ENCODE assay signal across 8 cellular contexts in genomic region chr5:74316064-74316586, GRCh38.
DNase-seq lines count a peak whose midpoint lies in the region; ATAC-seq and TF ChIP-seq lines count a peak whose summit lies in the region.

No MANE protein-coding gene starts in this region.

- peak overlapping the region; percentile 74 for H3K27ac ChIP-seq in KMS-11

- CTCF ChIA-PET in activated CD8-positive, alpha-beta memory T cell treated with anti-CD3 and anti-CD28 coated beads, Interleukin-2, amount 10 ng/mL, durations not matched to agents 7 days and 5 days (lab: Charles Lee) = no interaction called here
- CTCF ChIA-PET in WTC11 (lab: Charles Lee) = no interaction called here

- peak; percentile 57 for DNase-seq in activated CD8-positive, alpha-beta memory T cell treated with anti-CD3 and anti-CD28 coated beads, Interleukin-2, amount 50 U/mL, for 48 hours
- no peak for DNase-seq in activated CD8-positive, alpha-beta memory T cell treated with anti-CD3 and anti-CD28 coated beads, Interleukin-2, amount 10 ng/mL, durations not matched to agents 7 days and 5 days
- DNase-seq in brain pericyte (ENCODE audit: low read depth, low spot score) (peak; percentile 10), WTC11 (ENCODE audit: low spot score) (no peak), DMS153 treated with DMSO at 0.1 percent for 48 hours (lab: John Stamatoyannopoulos, UW; ENCODE audit: unreplicated experiment) (no peak), cerebellar nuclear complex (lab: John Stamatoyannopoulos, UW) (no peak)

- H3K36me3 Mint-ChIP-seq in activated CD8-positive, alpha-beta memory T cell treated with anti-CD3 and anti-CD28 coated beads, Interleukin-2, amount 10 ng/mL, durations not matched to agents 7 days and 5 days = no peaks in the 10 kb centered on the region
- H3K36me3 Mint-ChIP-seq in nephron (ENCODE audit: low read depth) (no peaks in the 10 kb centered on the region), WTC11 (no peaks in the 10 kb centered on the region)

- peak overlapping the region; percentile 72 for H2AFZ ChIP-seq in KMS-11 (ENCODE audit: low read depth)

- no peaks in the 10 kb centered on the region for H4K20me1 ChIP-seq in KMS-11 (ENCODE audit: insufficient read depth)

- TF ChIP-seq CTCF in KMS-11 (conservative IDR thresholded peaks at IDR 0.05; ENCODE audit: low read depth, low read length) (no peak), nephron (IDR thresholded peaks at IDR 0.05; ENCODE audit: unreplicated experiment in 3 of 3) (no peak), WTC11 (IDR thresholded peaks at IDR 0.05) (no peak)

- H3K27me3 Mint-ChIP-seq in activated CD8-positive, alpha-beta memory T cell treated with anti-CD3 and anti-CD28 coated beads, Interleukin-2, amount 10 ng/mL, durations not matched to agents 7 days and 5 days = peaks cover 8% of the 10 kb centered on the region
- H3K27me3 Mint-ChIP-seq in nephron (ENCODE audit: low read depth) (no peaks in the 10 kb centered on the region), WTC11 (ENCODE audit: low read depth) (no peaks in the 10 kb centered on the region)

- no peak overlapping the region for H3K27ac Mint-ChIP-seq in activated CD8-positive, alpha-beta memory T cell treated with anti-CD3 and anti-CD28 coated beads, Interleukin-2, amount 10 ng/mL, durations not matched to agents 7 days and 5 days
- H3K27ac Mint-ChIP-seq in nephron (peak overlapping the region; percentile 8 to 30 (median 11)), WTC11 (no peak overlapping the region)

- peaks cover 33% of the 10 kb centered on the region for H3K4me1 ChIP-seq in KMS-11 (ENCODE audit: low read depth, poor library complexity, severe bottlenecking)

- H3K4me3 Mint-ChIP-seq in activated CD8-positive, alpha-beta memory T cell treated with anti-CD3 and anti-CD28 coated beads, Interleukin-2, amount 10 ng/mL, durations not matched to agents 7 days and 5 days = no peak overlapping the region
- H3K4me3 Mint-ChIP-seq in nephron (no peak overlapping the region), WTC11 (no peak overlapping the region)

- no peaks in the 10 kb centered on the region for H3K9me3 Mint-ChIP-seq in activated CD8-positive, alpha-beta memory T cell treated with anti-CD3 and anti-CD28 coated beads, Interleukin-2, amount 10 ng/mL, durations not matched to agents 7 days and 5 days (ENCODE audit: low read depth)
- no peaks in the 10 kb centered on the region for H3K9me3 Mint-ChIP-seq in nephron
- no peaks in the 10 kb centered on the region for H3K9me3 Mint-ChIP-seq in WTC11

- H3K4me1 Mint-ChIP-seq in activated CD8-positive, alpha-beta memory T cell treated with anti-CD3 and anti-CD28 coated beads, Interleukin-2, amount 10 ng/mL, durations not matched to agents 7 days and 5 days = no peaks in the 10 kb centered on the region
- H3K4me1 Mint-ChIP-seq in nephron = peaks cover 32% of the 10 kb centered on the region
- no peaks in the 10 kb centered on the region for H3K4me1 Mint-ChIP-seq in WTC11

- H3K36me3 ChIP-seq in KMS-11 (ENCODE audit: insufficient read depth) = no peaks in the 10 kb centered on the region

- H3K27me3 ChIP-seq in KMS-11 (ENCODE audit: insufficient read depth, low read depth) = no peaks in the 10 kb centered on the region

- ATAC-seq in activated CD8-positive, alpha-beta memory T cell treated with anti-CD3 and anti-CD28 coated beads, Interleukin-2, amount 10 ng/mL, durations not matched to agents 7 days and 5 days = no peak
- ATAC-seq in WTC11 = no peak

- no peaks in the 10 kb centered on the region for H3K79me2 ChIP-seq in KMS-11 (ENCODE audit: insufficient read depth, low read depth)

- H3K4me3 ChIP-seq in KMS-11 (IDR thresholded peaks at IDR 0.05; ENCODE audit: insufficient read depth, low read depth, low read length) = no peak overlapping the region

- peak overlapping the region; percentile 46 for H3K4me2 ChIP-seq in KMS-11

- peak overlapping the region; percentile 31; the same call in 1 of the 2 replicates for H3K9ac ChIP-seq in KMS-11

- POLR2A ChIA-PET in WTC11 (lab: Charles Lee) = no interaction called here

TF ChIP-seq in WTC11, 78 proteins besides CTCF, POLR2A, EP300 and RAD21 (continues in another document):
- TF ChIP-seq NR2C2 (CRISPR knock-in tag; IDR thresholded peaks at IDR 0.05) (no peak), TEAD4 (CRISPR knock-in tag; IDR thresholded peaks at IDR 0.05) (no peak), GRHL2 (CRISPR knock-in tag; IDR thresholded peaks at IDR 0.05; ENCODE audit: insufficient replicate concordance, severe bottlenecking) (no peak), ZNF121 (CRISPR knock-in tag; IDR thresholded peaks at IDR 0.05) (no peak), CBFB (CRISPR knock-in tag; IDR thresholded peaks at IDR 0.05; ENCODE audit: low read depth) (no peak), ATF3 (CRISPR knock-in tag; conservative IDR thresholded peaks at IDR 0.05) (no peak), ZNF281 (CRISPR knock-in tag; IDR thresholded peaks at IDR 0.05) (no peak), FOXP4 (CRISPR knock-in tag; IDR thresholded peaks at IDR 0.05) (no peak), ARID4B (CRISPR knock-in tag; IDR thresholded peaks at IDR 0.05; ENCODE audit: borderline replicate concordance) (no peak)

Comparison
In these comparisons a context has a peak if more than half of its experiments do, and no peak if none do; other contexts are left out.
1. DNase-seq: peak in activated CD8-positive, alpha-beta memory T cell treated with anti-CD3 and anti-CD28 coated beads, Interleukin-2, amount 50 U/mL, for 48 hours (single experiment) and brain pericyte (single experiment); none in activated CD8-positive, alpha-beta memory T cell treated with anti-CD3 and anti-CD28 coated beads, Interleukin-2, amount 10 ng/mL, durations not matched to agents 7 days and 5 days (single experiment), WTC11 (single experiment), DMS153 treated with DMSO at 0.1 percent for 48 hours (single experiment) and cerebellar nuclear complex (0 of 2).
2. H3K27ac Mint-ChIP-seq: peak in nephron (3 of 3); none in activated CD8-positive, alpha-beta memory T cell treated with anti-CD3 and anti-CD28 coated beads, Interleukin-2, amount 10 ng/mL, durations not matched to agents 7 days and 5 days (single experiment) and WTC11 (single experiment).